ENCODE assay signal across 1 cellular context in genomic region chr17:32504166-32504990, GRCh38.
TF ChIP-seq lines count a peak whose summit lies in the region.

No MANE protein-coding gene starts in this region.

TF ChIP-seq in H1, 55 proteins besides CTCF, POLR2A, EP300 and RAD21 (continued from another document):
- TF ChIP-seq TAF7 (optimal IDR thresholded peaks at IDR 0.05; ENCODE audit: borderline replicate concordance, low read depth, low read length) (no peak), BACH1 (IDR thresholded peaks at IDR 0.05; ENCODE audit: low read length) (no peak), TEAD4 (IDR thresholded peaks at IDR 0.05; ENCODE audit: low read depth, low read length) (no peak), SRF (IDR thresholded peaks at IDR 0.05; ENCODE audit: low read depth, low read length) (no peak), BRCA1 (IDR thresholded peaks at IDR 0.05; ENCODE audit: low read depth, low read length) (no peak), CTBP2 (IDR thresholded peaks at IDR 0.05; ENCODE audit: borderline replicate concordance, insufficient read depth, insufficient read length, low read length) (no peak), KDM1A (IDR thresholded peaks at IDR 0.05; ENCODE audit: borderline replicate concordance, low read length) (no peak)
